Comparison of ENCODE assay signal across 8 cellular contexts in the genomic region with DNA sequence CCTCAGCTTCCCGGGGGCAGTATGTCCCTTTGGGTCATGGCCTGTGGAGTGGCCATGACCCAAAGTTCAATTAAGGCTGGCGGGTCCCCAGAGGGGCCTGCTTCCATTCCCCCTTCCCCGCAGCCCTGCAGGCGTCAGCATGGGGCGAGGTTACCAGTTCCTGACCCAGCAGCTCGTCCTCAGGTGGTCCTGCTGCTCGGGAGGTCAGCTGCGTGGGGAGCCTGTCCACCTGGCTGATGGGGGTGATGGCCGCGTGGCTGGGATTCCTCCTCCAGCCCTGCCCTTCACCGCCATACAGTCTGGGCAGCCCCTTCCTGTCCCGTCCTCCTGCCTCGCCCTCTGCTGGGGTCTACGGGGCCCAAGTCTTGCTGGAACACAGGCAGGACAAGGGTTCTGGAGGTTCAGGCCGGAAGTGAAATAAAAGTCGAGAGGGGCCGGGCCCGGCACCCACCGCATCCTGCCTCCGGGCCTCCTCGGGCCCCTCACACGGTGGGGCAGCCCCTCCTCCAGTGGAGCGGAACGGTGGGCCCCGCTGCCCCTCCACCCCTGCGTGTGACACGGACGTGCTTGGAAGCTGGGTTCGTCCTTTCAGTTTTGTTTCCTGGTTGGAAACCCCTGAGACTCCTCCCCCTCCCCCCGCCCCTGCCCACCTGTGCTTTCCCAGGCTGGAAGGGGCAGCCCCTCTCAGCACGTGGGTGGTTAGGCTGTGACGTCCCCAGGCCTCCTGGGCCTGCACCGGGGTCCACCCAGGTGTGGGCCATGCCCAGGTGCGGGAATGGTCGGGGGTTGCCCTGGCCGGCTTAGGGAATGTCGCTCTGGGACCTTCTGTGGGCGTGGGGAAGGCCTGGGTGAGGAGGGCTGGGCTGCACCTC. TPM values are rescaled to one million over a fixed set of nuclear protein-coding genes. Genes with fewer than 3 reads are reported as not detected.
DNase-seq lines count a peak whose midpoint lies in the region; ATAC-seq and TF ChIP-seq lines count a peak whose summit lies in the region.

No MANE protein-coding gene starts in this region.

- peak; percentile 49 for ATAC-seq in GM21447 (IDR thresholded peaks at IDR 0.05; ENCODE audit: unreplicated experiment)
- ATAC-seq in stimulated activated naive CD8-positive, alpha-beta T cell treated with anti-CD3 and anti-CD28 coated beads, Interleukin-15, Interleukin-2, amounts not matched to agents 100 U/mL and 50 U/mL, for 24 hours = peak; percentile 67

- peak overlapping the region; percentile 51 for H3K9ac ChIP-seq in NT2/D1 (ENCODE audit: insufficient read length, low read depth)

- H3K4me1 ChIP-seq in NT2/D1 (ENCODE audit: insufficient read depth, insufficient read length) = peaks cover 42% of the 10 kb centered on the region

- DNase-seq in D341Med (ENCODE audit: low spot score) (peak; percentile 51), NT2/D1 (ENCODE audit: low read depth, low spot score) (no peak), mesothelial cell of epicardium (ENCODE audit: low spot score in 2 of 2, unreplicated experiment in 2 of 2) (no peak), H4 (ENCODE audit: low spot score) (no peak), cerebellar cortex (ENCODE audit: low spot score) (no peak)
- DNase-seq in stimulated activated naive CD8-positive, alpha-beta T cell treated with anti-CD3 and anti-CD28 coated beads, Interleukin-15, Interleukin-2, amounts not matched to agents 100 U/mL and 50 U/mL, for 24 hours = peak; percentile 95

- no peaks in the 10 kb centered on the region for H3K27me3 Mint-ChIP-seq in activated naive CD8-positive, alpha-beta T cell
- H3K27me3 Mint-ChIP-seq in mesothelial cell of epicardium (ENCODE audit: low read depth) = no peaks in the 10 kb centered on the region

- H3K27ac Mint-ChIP-seq in activated naive CD8-positive, alpha-beta T cell = peak overlapping the region; percentile 93
- peak overlapping the region; percentile 59 for H3K27ac Mint-ChIP-seq in mesothelial cell of epicardium

- H3K36me3 ChIP-seq in NT2/D1 (ENCODE audit: insufficient read depth, insufficient read length, low read length) = peaks cover 18% of the 10 kb centered on the region

- no peak overlapping the region for H3K4me3 ChIP-seq in NT2/D1 (ENCODE audit: insufficient read length, low read depth)

- H3K27me3 ChIP-seq in NT2/D1 (ENCODE audit: insufficient read depth, insufficient read length) = no peaks in the 10 kb centered on the region

- H3K9me3 Mint-ChIP-seq in activated naive CD8-positive, alpha-beta T cell (ENCODE audit: low read depth) = no peaks in the 10 kb centered on the region
- no peaks in the 10 kb centered on the region for H3K9me3 Mint-ChIP-seq in mesothelial cell of epicardium

- peaks cover 69% of the 10 kb centered on the region for H3K4me1 Mint-ChIP-seq in activated naive CD8-positive, alpha-beta T cell (ENCODE audit: low read depth)
- H3K4me1 Mint-ChIP-seq in mesothelial cell of epicardium = peaks cover 19% of the 10 kb centered on the region

- no peak for TF ChIP-seq CTCF in mesothelial cell of epicardium (IDR thresholded peaks at IDR 0.05; ENCODE audit: unreplicated experiment)

- H3K9me3 ChIP-seq in NT2/D1 (ENCODE audit: insufficient read depth, low read length) = no peaks in the 10 kb centered on the region

- H3K36me3 Mint-ChIP-seq in activated naive CD8-positive, alpha-beta T cell = peaks cover 6% of the 10 kb centered on the region
- H3K36me3 Mint-ChIP-seq in mesothelial cell of epicardium = no peaks in the 10 kb centered on the region

- H3K4me3 Mint-ChIP-seq in activated naive CD8-positive, alpha-beta T cell = peak overlapping the region; percentile 84
- H3K4me3 Mint-ChIP-seq in mesothelial cell of epicardium = no peak overlapping the region

RNA-seq across cellular contexts. Expression of a gene that starts 6.8 kb away (rescaled TPM):
- total RNA-seq in mesothelial cell of epicardium = 25.3 to 26.4 TPM (median 25.7 TPM) in 3 replicates
- 3.9 and 7.7 TPM in 2 replicates for total RNA-seq in H4 (2014; rRNA removed; shearing (Covaris generic))

RNA-seq across cellular contexts. Expression of a gene that starts 31.6 kb away (rescaled TPM):
- total RNA-seq in mesothelial cell of epicardium = 6.8 to 8.0 TPM (median 7.8 TPM) in 3 replicates
- 6.8 and 7.8 TPM in 2 replicates for total RNA-seq in H4 (2014; rRNA removed; shearing (Covaris generic))

RNA-seq across cellular contexts. Expression of a gene that starts 36.2 kb away (rescaled TPM):
- total RNA-seq in mesothelial cell of epicardium = 7.2 to 8.6 TPM (median 7.7 TPM) in 3 replicates
- total RNA-seq in H4 (2014; rRNA removed; shearing (Covaris generic)) = 2.3 and 2.4 TPM in 2 replicates

Comparison
In these comparisons a context has a peak if more than half of its experiments do, and no peak if none do; other contexts are left out.
1. DNase-seq: peak in D341Med (single experiment) and stimulated activated naive CD8-positive, alpha-beta T cell treated with anti-CD3 and anti-CD28 coated beads, Interleukin-15, Interleukin-2, amounts not matched to agents 100 U/mL and 50 U/mL, for 24 hours (single experiment); none in NT2/D1 (single experiment), mesothelial cell of epicardium (0 of 2), H4 (single experiment) and cerebellar cortex (single experiment).